In the genomic region with DNA sequence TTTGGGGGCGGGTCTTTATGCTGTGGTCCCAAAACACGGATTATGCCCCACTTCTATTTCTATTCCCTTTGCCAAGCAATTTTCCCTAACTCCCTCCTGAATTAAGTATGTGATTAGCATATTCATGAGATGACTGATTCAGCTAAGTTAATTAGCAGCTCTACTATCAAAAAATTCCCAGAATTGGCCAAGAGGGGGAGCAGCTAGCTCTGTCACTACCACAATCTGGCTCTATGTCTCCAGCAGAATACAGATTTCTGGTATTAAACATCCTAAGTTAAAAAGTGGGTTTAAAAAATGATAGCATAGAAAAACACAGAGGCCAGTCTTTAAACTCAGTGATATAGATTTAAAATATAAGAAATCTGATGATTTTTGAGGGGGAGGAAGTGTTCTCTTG, we compare ENCODE assay signal across 9 cellular contexts.
DNase-seq lines count a peak whose midpoint lies in the region; ATAC-seq, FAIRE-seq and TF ChIP-seq lines count a peak whose summit lies in the region.
"Had no signal": no experiment of that assay in that cellular context is flagged by ENCODE, and none has a peak within 500 bp of the region (broad histone marks: within the 10 kb centered on the region; RNA-seq: fewer than 3 reads in every experiment).

No MANE protein-coding gene starts in this region.

- no peak for TF ChIP-seq POLR2A in spleen (IDR thresholded peaks at IDR 0.05)

- WGBS in spleen, 5 donors: 36 to 73% (median 68%) methylated on average over 2 of the region's 2 CpGs

- ATAC-seq in foreskin keratinocyte: peak; percentile 25
- no peak for ATAC-seq in effector memory CD8-positive, alpha-beta T cell (replicated peaks)
- ATAC-seq in GM21360 (IDR thresholded peaks at IDR 0.05; ENCODE audit: unreplicated experiment): no peak

- no peaks in the 10 kb centered on the region for H3K4me1 ChIP-seq in foreskin keratinocyte
- no peaks in the 10 kb centered on the region for H3K4me1 ChIP-seq in spleen

- H3K9me3 Mint-ChIP-seq in effector memory CD8-positive, alpha-beta T cell: no peaks in the 10 kb centered on the region
- H3K9me3 Mint-ChIP-seq: IgD-negative memory B cell had no signal

- intact Hi-C loops in spleen (cut with DNase I; ENCODE audit: low total_unique reads): loop anchor here (10.0 kb wide), 1 partner anchor 340 kb away; no protein-coding TSS in a partner anchor

- no peak overlapping the region for H3K4me3 ChIP-seq in BJ (ENCODE audit: low read depth, low read length)
- no peak overlapping the region for H3K4me3 ChIP-seq in spleen

- no peak overlapping the region for H3K4me3 Mint-ChIP-seq in effector memory CD8-positive, alpha-beta T cell
- H3K4me3 Mint-ChIP-seq: IgD-negative memory B cell had no signal

- H3K36me3 ChIP-seq in BJ (ENCODE audit: control insufficient read depth, insufficient read depth, low read length) (no peaks in the 10 kb centered on the region), spleen (no peaks in the 10 kb centered on the region)

- peak; percentile 52 for TF ChIP-seq CTCF in BJ (IDR thresholded peaks at IDR 0.05; ENCODE audit: insufficient read depth, low read depth, low read length)
- TF ChIP-seq CTCF in RWPE1 (conservative IDR thresholded peaks at IDR 0.05; ENCODE audit: low read depth): peak; percentile 29; the same call in 1 of the 2 replicates
- TF ChIP-seq CTCF in foreskin keratinocyte (conservative IDR thresholded peaks at IDR 0.05): peak; percentile 63
- TF ChIP-seq CTCF in spleen (IDR thresholded peaks at IDR 0.05 in 8 of 11, conservative IDR thresholded peaks at IDR 0.05 in 3 of 11): peak in 6 of 11 experiments; percentile 10 to 48 (median 30)

- POLR2A ChIA-PET in BJ (lab: Charles Lee) (no interaction called here), RWPE1 (lab: Yijun Ruan, JAX; ENCODE audit: low non-redundant PET) (no interaction called here)

- no peaks in the 10 kb centered on the region for H3K9me3 ChIP-seq in spleen

- CTCF ChIA-PET in BJ (lab: Yijun Ruan, JAX): interaction anchor here (0.6 to 2.8 kb wide), 6 partner anchors 10 to 335 kb away, joined by 3 to 12 read pairs (median 4); no protein-coding TSS in a partner anchor
- CTCF ChIA-PET in RWPE1 (lab: Yijun Ruan, JAX): interaction anchor here (0.6 to 1.6 kb wide), 3 partner anchors 55 to 1192 kb away, joined by 3 to 13 read pairs (median 3); no protein-coding TSS in a partner anchor

- H3K4me1 Mint-ChIP-seq in effector memory CD8-positive, alpha-beta T cell (ENCODE audit: low read depth in 2 of 2): no peaks in the 10 kb centered on the region

- no peak overlapping the region for H3K27ac ChIP-seq in RWPE1
- H3K27ac ChIP-seq in foreskin keratinocyte: no peak overlapping the region
- H3K27ac ChIP-seq in spleen: no peak overlapping the region

- peak; percentile 78 for FAIRE-seq in GM18507 (lab: Jason Lieb, UNC)

- H3K27me3 Mint-ChIP-seq in effector memory CD8-positive, alpha-beta T cell: no peaks in the 10 kb centered on the region

- no peak overlapping the region for H3K27ac Mint-ChIP-seq in effector memory CD8-positive, alpha-beta T cell
- H3K27ac Mint-ChIP-seq: IgD-negative memory B cell had no signal

- H3K27me3 ChIP-seq in BJ (ENCODE audit: control insufficient read depth, insufficient read depth, low read length) (no peaks in the 10 kb centered on the region), foreskin keratinocyte (no peaks in the 10 kb centered on the region), spleen (replicated peaks in 1 of 7) (no peaks in the 10 kb centered on the region)

- H3K36me3 Mint-ChIP-seq in effector memory CD8-positive, alpha-beta T cell (ENCODE audit: insufficient read depth): no peaks in the 10 kb centered on the region
- H3K36me3 Mint-ChIP-seq: IgD-negative memory B cell had no signal

- DNase-seq in BJ (ENCODE audit: low read depth) (no peak), GM18507 (ENCODE audit: extremely low spot score, insufficient read length, low read depth) (no peak), RWPE1 (ENCODE audit: low spot score) (peak; percentile 4), foreskin keratinocyte (no peak), spleen (no peak), DMS79 treated with DMSO at 0.1 percent for 48 hours (lab: John Stamatoyannopoulos, UW) (no peak)
- no peak for DNase-seq in effector memory CD8-positive, alpha-beta T cell
